In genomic region chr20:54651252-54651651, GRCh38 we compare ENCODE assay signal across 35 cellular contexts.
"Had no signal": no experiment of that assay in that cellular context is flagged by ENCODE, and none has a peak within 500 bp of the region (broad histone marks: within the 10 kb centered on the region; RNA-seq: fewer than 3 reads in every experiment).

No MANE protein-coding gene starts in this region.

- H3K4me2 ChIP-seq: hepatocyte had no signal

- H3K27me3 ChIP-seq: adrenal gland, body of pancreas, breast epithelium, foreskin keratinocyte, gastrocnemius medialis, heart right ventricle had no signal

- H3K4me1 Mint-ChIP-seq: activated CD4-positive, alpha-beta T cell treated with anti-CD3 and anti-CD28 coated beads, Interleukin-2, amount 10 ng/mL, durations not matched to agents 7 days and 5 days; activated CD8-positive, alpha-beta memory T cell treated with anti-CD3 and anti-CD28 coated beads, Interleukin-2, amount 10 ng/mL, durations not matched to agents 7 days and 5 days; activated naive CD4-positive, alpha-beta T cell treated with anti-CD3 and anti-CD28 coated beads, Interleukin-2, amount 50 U/mL, for 24 hours; activated naive CD8-positive, alpha-beta T cell treated with anti-CD3 and anti-CD28 coated beads for 36 hours; activated naive CD8-positive, alpha-beta T cell treated with anti-CD3 and anti-CD28 coated beads, Interleukin-2, amount 50 U/mL, for 24 hours; WTC11 had no signal

- H3K4me1 ChIP-seq: breast epithelium, esophagus muscularis mucosa, foreskin keratinocyte, gastrocnemius medialis had no signal

- DNase-seq: activated CD4-positive, alpha-beta T cell treated with anti-CD3 and anti-CD28 coated beads for 1 hour; activated CD4-positive, alpha-beta T cell treated with anti-CD3 and anti-CD28 coated beads for 4 hours; activated CD4-positive, alpha-beta T cell treated with anti-CD3 and anti-CD28 coated beads, Interleukin-2, amount 10 ng/mL, durations not matched to agents 7 days and 5 days; activated CD4-positive, alpha-beta T cell treated with anti-CD3 and anti-CD28 coated beads, Interleukin-2, amount 50 U/mL, for 4 hours; activated CD8-positive, alpha-beta memory T cell treated with anti-CD3 and anti-CD28 coated beads, Interleukin-2, amount 10 ng/mL, durations not matched to agents 7 days and 5 days; activated CD8-positive, alpha-beta memory T cell treated with anti-CD3 and anti-CD28 coated beads, Interleukin-2, amount 50 U/mL, for 4 hours; activated CD8-positive, alpha-beta T cell treated with anti-CD3 and anti-CD28 coated beads for 36 hours; activated effector memory CD4-positive, alpha-beta T cell treated with anti-CD3 and anti-CD28 coated beads, Interleukin-2, amount 50 U/mL, for 16 hours; activated naive CD4-positive, alpha-beta T cell treated with anti-CD3 and anti-CD28 coated beads for 36 hours; activated naive CD8-positive, alpha-beta T cell treated with anti-CD3 and anti-CD28 coated beads for 36 hours; activated naive CD8-positive, alpha-beta T cell treated with anti-CD3 and anti-CD28 coated beads, Interleukin-2, amount 50 U/mL, for 24 hours; activated T-cell treated with anti-CD3 and anti-CD28 coated beads, Interleukin-2, amount 50 U/mL, for 1 hour; activated T-cell treated with anti-CD3 and anti-CD28 coated beads, Interleukin-2, amount 50 U/mL, for 48 hours; adrenal gland; amygdala; aorta; body of pancreas; cortex of kidney; dermis blood vessel endothelial cell; effector CD4-positive, alpha-beta T cell; effector memory CD8-positive, alpha-beta T cell; erythroblast; foreskin keratinocyte; gastrocnemius medialis; heart right ventricle; T-cell had no signal

- ATAC-seq: activated CD8-positive, alpha-beta memory T cell treated with anti-CD3 and anti-CD28 coated beads, Interleukin-2, amount 10 ng/mL, durations not matched to agents 7 days and 5 days; activated CD8-positive, alpha-beta T cell treated with anti-CD3 and anti-CD28 coated beads for 36 hours; activated naive CD8-positive, alpha-beta T cell treated with anti-CD3 and anti-CD28 coated beads, Interleukin-2, amount 50 U/mL, for 24 hours; body of pancreas; effector memory CD8-positive, alpha-beta T cell; foreskin keratinocyte; gastrocnemius medialis; heart right ventricle; T-cell; WTC11 had no signal

- H3K4me3 Mint-ChIP-seq: activated CD4-positive, alpha-beta T cell treated with anti-CD3 and anti-CD28 coated beads, Interleukin-2, amount 10 ng/mL, durations not matched to agents 7 days and 5 days; activated CD8-positive, alpha-beta memory T cell treated with anti-CD3 and anti-CD28 coated beads, Interleukin-2, amount 10 ng/mL, durations not matched to agents 7 days and 5 days; activated CD8-positive, alpha-beta T cell treated with anti-CD3 and anti-CD28 coated beads for 36 hours; activated naive CD4-positive, alpha-beta T cell treated with anti-CD3 and anti-CD28 coated beads for 36 hours; activated naive CD4-positive, alpha-beta T cell treated with anti-CD3 and anti-CD28 coated beads, Interleukin-2, amount 50 U/mL, for 24 hours; activated naive CD8-positive, alpha-beta T cell treated with anti-CD3 and anti-CD28 coated beads for 36 hours; activated naive CD8-positive, alpha-beta T cell treated with anti-CD3 and anti-CD28 coated beads, Interleukin-2, amount 50 U/mL, for 24 hours; activated T-helper 1 cell treated with anti-CD3 and anti-CD28 coated beads, Interleukin-12 subunit alpha, Interleukin-12 subunit beta, Interleukin-2, Interleukin-4 antibody, amounts not matched to agents 30 ng/mL and 10 ng/mL and 1 ng/mL, durations not matched to agents 14 hours and 24 hours and 36 hours; effector memory CD8-positive, alpha-beta T cell; T-cell; T-helper 1 cell treated with Interleukin-12 subunit alpha and Interleukin-12 subunit beta and Interleukin-4 antibody, amounts not matched to agents 30 μg/mL and 1 μg/mL, for 36 hours; WTC11 had no signal

- FAIRE-seq: colon had no signal

- H3K9me3 Mint-ChIP-seq: activated CD4-positive, alpha-beta T cell treated with anti-CD3 and anti-CD28 coated beads, Interleukin-2, amount 10 ng/mL, durations not matched to agents 7 days and 5 days; activated CD8-positive, alpha-beta T cell treated with anti-CD3 and anti-CD28 coated beads for 36 hours; activated naive CD8-positive, alpha-beta T cell treated with anti-CD3 and anti-CD28 coated beads for 36 hours; activated naive CD8-positive, alpha-beta T cell treated with anti-CD3 and anti-CD28 coated beads, Interleukin-2, amount 50 U/mL, for 24 hours; activated T-helper 1 cell treated with anti-CD3 and anti-CD28 coated beads, Interleukin-12 subunit alpha, Interleukin-12 subunit beta, Interleukin-2, Interleukin-4 antibody, amounts not matched to agents 30 ng/mL and 10 ng/mL and 1 ng/mL, durations not matched to agents 14 hours and 24 hours and 36 hours; activated T-helper 2 cell treated with anti-CD3 and anti-CD28 coated beads, Interferon-gamma antibody, Interleukin-2, Interleukin-4, amounts not matched to agents 10 μg/mL and 5 μg/mL and 100 μg/mL, durations not matched to agents 14 hours and 24 hours and 36 hours; effector memory CD8-positive, alpha-beta T cell; T-cell; T-helper 1 cell treated with Interleukin-12 subunit alpha and Interleukin-12 subunit beta and Interleukin-4 antibody, amounts not matched to agents 30 μg/mL and 1 μg/mL, for 36 hours had no signal

- H3K36me3 ChIP-seq: adrenal gland, breast epithelium, esophagus muscularis mucosa, gastrocnemius medialis, heart right ventricle had no signal

- H3K27ac ChIP-seq: adrenal gland, body of pancreas, breast epithelium, esophagus muscularis mucosa, foreskin keratinocyte, gastrocnemius medialis, heart right ventricle, hepatocyte had no signal

- H3K4me3 ChIP-seq: adrenal gland, body of pancreas, breast epithelium, esophagus muscularis mucosa, gastrocnemius medialis, heart right ventricle, hepatocyte had no signal

- H3K27ac Mint-ChIP-seq: activated CD4-positive, alpha-beta T cell treated with anti-CD3 and anti-CD28 coated beads, Interleukin-2, amount 10 ng/mL, durations not matched to agents 7 days and 5 days; activated CD8-positive, alpha-beta memory T cell treated with anti-CD3 and anti-CD28 coated beads, Interleukin-2, amount 10 ng/mL, durations not matched to agents 7 days and 5 days; activated CD8-positive, alpha-beta T cell treated with anti-CD3 and anti-CD28 coated beads for 36 hours; activated naive CD4-positive, alpha-beta T cell treated with anti-CD3 and anti-CD28 coated beads for 36 hours; activated naive CD4-positive, alpha-beta T cell treated with anti-CD3 and anti-CD28 coated beads, Interleukin-2, amount 50 U/mL, for 24 hours; activated naive CD8-positive, alpha-beta T cell treated with anti-CD3 and anti-CD28 coated beads for 36 hours; activated naive CD8-positive, alpha-beta T cell treated with anti-CD3 and anti-CD28 coated beads, Interleukin-2, amount 50 U/mL, for 24 hours; activated T-helper 1 cell treated with anti-CD3 and anti-CD28 coated beads, Interleukin-12 subunit alpha, Interleukin-12 subunit beta, Interleukin-2, Interleukin-4 antibody, amounts not matched to agents 30 ng/mL and 10 ng/mL and 1 ng/mL, durations not matched to agents 14 hours and 24 hours and 36 hours; activated T-helper 2 cell treated with anti-CD3 and anti-CD28 coated beads, Interferon-gamma antibody, Interleukin-2, Interleukin-4, amounts not matched to agents 10 μg/mL and 5 μg/mL and 100 μg/mL, durations not matched to agents 14 hours and 24 hours and 36 hours; effector memory CD8-positive, alpha-beta T cell; T-cell; T-helper 1 cell treated with Interleukin-12 subunit alpha and Interleukin-12 subunit beta and Interleukin-4 antibody, amounts not matched to agents 30 μg/mL and 1 μg/mL, for 36 hours; WTC11 had no signal

- H2AFZ ChIP-seq: hepatocyte had no signal

- H3K79me2 ChIP-seq: hepatocyte had no signal

- H3K9me3 ChIP-seq: adrenal gland, body of pancreas, breast epithelium, esophagus muscularis mucosa, gastrocnemius medialis, heart right ventricle had no signal

- H3K36me3 Mint-ChIP-seq: activated CD8-positive, alpha-beta memory T cell treated with anti-CD3 and anti-CD28 coated beads, Interleukin-2, amount 10 ng/mL, durations not matched to agents 7 days and 5 days; activated naive CD4-positive, alpha-beta T cell treated with anti-CD3 and anti-CD28 coated beads, Interleukin-2, amount 50 U/mL, for 24 hours; activated naive CD8-positive, alpha-beta T cell treated with anti-CD3 and anti-CD28 coated beads for 36 hours; T-cell; WTC11 had no signal
